Comparison of ENCODE assay signal across 24 cellular contexts in the genomic region with DNA sequence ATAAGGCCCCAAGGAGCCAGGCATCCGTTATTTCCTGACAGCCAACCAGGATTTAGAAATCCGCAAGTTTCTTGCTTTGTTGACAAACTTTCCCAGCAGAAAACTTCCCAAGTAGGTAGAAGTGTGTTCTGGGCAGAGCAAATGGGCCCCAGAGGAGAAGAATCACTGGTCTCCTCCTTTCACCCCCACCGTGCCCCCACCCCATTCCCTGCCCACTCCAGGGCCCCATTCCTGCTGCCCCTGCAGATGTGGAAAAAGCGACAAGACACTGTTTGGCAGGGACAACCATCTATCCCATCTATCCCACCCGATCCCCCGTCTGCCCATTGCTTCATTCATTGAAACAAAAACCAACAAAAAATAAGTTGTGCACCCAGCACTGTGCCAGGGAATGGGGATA.
"Had no signal": no experiment of that assay in that cellular context is flagged by ENCODE, and none has a peak within 500 bp of the region (broad histone marks: within the 10 kb centered on the region; RNA-seq: fewer than 3 reads in every experiment).

No MANE protein-coding gene starts in this region.

- H3K4me3 ChIP-seq: adrenal gland, SJSA1 had no signal

- H3K4me1 ChIP-seq: adrenal gland, SJSA1 had no signal

- H3K27me3 ChIP-seq: adrenal gland, SJSA1 had no signal

- DNase-seq: activated CD4-positive, alpha-beta T cell treated with anti-CD3 and anti-CD28 coated beads, Interleukin-2, amount 10 ng/mL, durations not matched to agents 7 days and 5 days; activated CD4-positive, alpha-beta T cell treated with anti-CD3 and anti-CD28 coated beads, Interleukin-2, amount 50 U/mL, for 48 hours; activated CD8-positive, alpha-beta T cell treated with anti-CD3 and anti-CD28 coated beads, Interleukin-2, amount 10 ng/mL, durations not matched to agents 7 days and 5 days; activated gamma-delta T cell; activated naive CD4-positive, alpha-beta T cell treated with Interleukin-2 at 50 U/mL for 16 hours; activated T-cell treated with anti-CD3 and anti-CD28 coated beads, Interleukin-2, amount 50 U/mL, for 24 hours; caudate nucleus; MM.1S; MV-4-11; NCI-H1436 treated with DMSO at 0.1 percent for 48 hours; NCI-H1694 treated with DMSO at 0.1 percent for 48 hours; NCI-H2029; NCI-H345; NCI-H524 treated with DMSO at 0.1 percent for 48 hours; SHP77 treated with DMSO at 0.1 percent for 48 hours; SK-N-SH had no signal

- H3K9me3 ChIP-seq: adrenal gland, SJSA1, SK-N-SH had no signal

- H3K27ac ChIP-seq: KMS-11, SJSA1 had no signal

- FAIRE-seq: astrocyte, bronchial epithelial cell, TTC549 had no signal

- H3K36me3 ChIP-seq: adrenal gland, SJSA1 had no signal

- ATAC-seq: activated CD8-positive, alpha-beta T cell treated with anti-CD3 and anti-CD28 coated beads, Interleukin-2, amount 10 ng/mL, durations not matched to agents 7 days and 5 days; activated naive CD4-positive, alpha-beta T cell treated with anti-CD3 and anti-CD28 coated beads, Interleukin-2, amount 50 U/mL, for 72 hours; Panc1 had no signal
